23 cellular contexts compared by ENCODE assay signal in the genomic region with DNA sequence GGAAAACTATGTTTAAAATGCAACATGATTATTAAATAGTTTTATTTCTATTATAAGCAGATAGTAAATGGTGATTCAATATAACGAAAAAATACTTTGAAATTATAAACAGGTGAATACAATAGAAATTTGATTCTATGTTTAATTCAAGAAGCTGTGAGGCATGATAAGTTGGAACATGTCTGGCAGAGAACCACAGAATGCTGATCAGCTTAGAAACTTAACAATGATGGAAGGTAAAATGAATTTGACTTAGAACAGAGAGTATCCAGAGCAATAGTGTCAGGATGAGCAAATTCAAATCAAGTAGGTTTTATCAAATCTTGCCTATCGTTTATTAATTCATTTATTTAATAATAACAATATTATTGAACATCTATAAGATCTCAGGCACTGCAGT.
"Had no signal": no experiment of that assay in that cellular context is flagged by ENCODE, and none has a peak within 500 bp of the region (broad histone marks: within the 10 kb centered on the region; RNA-seq: fewer than 3 reads in every experiment).

No MANE protein-coding gene starts in this region.

- H3K4me3 ChIP-seq: ascending aorta, breast epithelium, coronary artery, dorsolateral prefrontal cortex, esophagus squamous epithelium, heart left ventricle had no signal

- H3K27me3 ChIP-seq: ascending aorta, breast epithelium, esophagus squamous epithelium, heart left ventricle had no signal

- H3K4me1 ChIP-seq: ascending aorta, breast epithelium, esophagus squamous epithelium, heart left ventricle had no signal

- DNase-seq: activated CD4-positive, alpha-beta memory T cell treated with anti-CD3 and anti-CD28 coated beads for 36 hours; activated CD4-positive, alpha-beta T cell treated with anti-CD3 and anti-CD28 coated beads for 36 hours; activated CD4-positive, alpha-beta T cell treated with anti-CD3 and anti-CD28 coated beads, Interleukin-2, amount 10 ng/mL, durations not matched to agents 24 days and 14 days; activated CD4-positive, CD25-positive, alpha-beta regulatory T cell; activated CD4-positive, CD25-positive, alpha-beta regulatory T cell treated with anti-CD3 and anti-CD28 coated beads, Interleukin-2, amount 50 U/mL, for 72 hours; activated CD8-positive, alpha-beta memory T cell treated with anti-CD3 and anti-CD28 coated beads, Interleukin-2, amount 10 ng/mL, durations not matched to agents 7 days and 5 days; activated CD8-positive, alpha-beta memory T cell treated with anti-CD3 and anti-CD28 coated beads, Interleukin-2, amount 50 U/mL, for 4 hours; activated CD8-positive, alpha-beta T cell treated with anti-CD3 and anti-CD28 coated beads, Interleukin-2, amount 10 ng/mL, durations not matched to agents 7 days and 5 days; activated effector memory CD4-positive, alpha-beta T cell treated with anti-CD3 and anti-CD28 coated beads, Interleukin-2, amount 50 U/mL, for 16 hours; activated naive CD4-positive, alpha-beta T cell treated with anti-CD3 and anti-CD28 coated beads, Interleukin-2, amount 10 ng/mL, durations not matched to agents 7 days and 5 days; activated naive CD8-positive, alpha-beta T cell treated with anti-CD3 and anti-CD28 coated beads, Interleukin-2, amount 10 ng/mL, durations not matched to agents 7 days and 5 days; activated T-cell treated with anti-CD3 and anti-CD28 coated beads, Interleukin-2, amount 50 U/mL, for 1 hour; activated T-cell treated with anti-CD3 and anti-CD28 coated beads, Interleukin-2, amount 50 U/mL, for 48 hours; dorsolateral prefrontal cortex; effector memory CD4-positive, alpha-beta T cell; endodermal cell; esophagus squamous epithelium; heart left ventricle; T-helper 2 cell had no signal

- ATAC-seq: activated CD4-positive, alpha-beta T cell treated with anti-CD3 and anti-CD28 coated beads for 36 hours; activated CD8-positive, alpha-beta memory T cell treated with anti-CD3 and anti-CD28 coated beads, Interleukin-2, amount 10 ng/mL, durations not matched to agents 7 days and 5 days; activated CD8-positive, alpha-beta T cell treated with anti-CD3 and anti-CD28 coated beads, Interleukin-2, amount 10 ng/mL, durations not matched to agents 7 days and 5 days; activated naive CD4-positive, alpha-beta T cell treated with anti-CD3 and anti-CD28 coated beads, Interleukin-2, amount 50 U/mL, for 72 hours; heart left ventricle had no signal

- H3K9me3 ChIP-seq: ascending aorta, breast epithelium, esophagus squamous epithelium, heart left ventricle had no signal

- H3K36me3 ChIP-seq: ascending aorta, breast epithelium, esophagus squamous epithelium, heart left ventricle had no signal

- H3K27ac ChIP-seq: ascending aorta, breast epithelium, coronary artery, dorsolateral prefrontal cortex, esophagus squamous epithelium, heart left ventricle had no signal
